In genomic region chr20:49277786-49278035, GRCh38 we compare ENCODE assay signal across 8 cellular contexts. TPM values are rescaled to one million over a fixed set of nuclear protein-coding genes. Genes with fewer than 3 reads are reported as not detected.
DNase-seq lines count a peak whose midpoint lies in the region; ATAC-seq and TF ChIP-seq lines count a peak whose summit lies in the region.

No MANE protein-coding gene starts in this region.

- peak overlapping the region; percentile 99 for H3K27ac Mint-ChIP-seq in activated T-helper 2 cell treated with anti-CD3 and anti-CD28 coated beads, Interferon-gamma antibody, Interleukin-2, Interleukin-4, amounts not matched to agents 10 μg/mL and 5 μg/mL and 100 μg/mL, durations not matched to agents 14 hours and 24 hours and 36 hours

- peaks cover 44 to 69% of the 10 kb centered on the region in 2 experiments for H3K36me3 ChIP-seq in SK-N-SH (replicated peaks in 1 of 2; ENCODE audit: control insufficient read depth in 1 of 2, insufficient read depth in 2 of 2, low read length in 1 of 2)
- peaks cover 71% of the 10 kb centered on the region for H3K36me3 ChIP-seq in iPS-20b (ENCODE audit: insufficient read depth, low read depth, low read length)
- H3K36me3 ChIP-seq in subcutaneous abdominal adipose tissue (ENCODE audit: control insufficient read depth in 5 of 5, insufficient read depth in 5 of 5, low read length in 5 of 5), result peaks cover 32 to 47% (median 44%) of the 10 kb centered on the region in 5 donors

- H3K9me2 ChIP-seq in SK-N-SH, result no peaks in the 10 kb centered on the region

- peak overlapping the region; percentile 95; a peak in 3 of 4 replicates for H3K27ac ChIP-seq in SK-N-SH (ENCODE audit: low read depth in 2 of 2, low read length in 1 of 2)
- peak overlapping the region; percentile 77 for H3K27ac ChIP-seq in iPS-20b (ENCODE audit: low read length)
- H3K27ac ChIP-seq in subcutaneous abdominal adipose tissue (ENCODE audit: low read depth, low read length), result peak overlapping the region; percentile 97

- CTCF ChIA-PET in SK-N-SH (lab: Yijun Ruan, JAX), result no interaction called here

- H3K9me3 ChIP-seq in SK-N-SH (peaks cover 11% of the 10 kb centered on the region; the same call in 1 of the 2 replicates), iPS-20b (ENCODE audit: insufficient read depth, low read depth, low read length) (0 out of 2 replicates have a peak, but pooled peaks cover 4% of the 10 kb centered on the region), subcutaneous abdominal adipose tissue (ENCODE audit: control insufficient read depth in 5 of 5, low read length in 5 of 5) (peaks cover 0 to 19% (median 11%) of the 10 kb centered on the region in 5 donors)

- H3K27me3 Mint-ChIP-seq in activated T-helper 2 cell treated with anti-CD3 and anti-CD28 coated beads, Interferon-gamma antibody, Interleukin-2, Interleukin-4, amounts not matched to agents 10 μg/mL and 5 μg/mL and 100 μg/mL, durations not matched to agents 14 hours and 24 hours and 36 hours (ENCODE audit: low read depth), result no peaks in the 10 kb centered on the region

- 2% methylated on average over 7 of the region's 22 CpGs for WGBS in SK-N-SH (ENCODE audit: low lambda C conversion rate)

- peaks cover 83% of the 10 kb centered on the region for H3K36me3 Mint-ChIP-seq in activated T-helper 2 cell treated with anti-CD3 and anti-CD28 coated beads, Interferon-gamma antibody, Interleukin-2, Interleukin-4, amounts not matched to agents 10 μg/mL and 5 μg/mL and 100 μg/mL, durations not matched to agents 14 hours and 24 hours and 36 hours (ENCODE audit: low read depth)

- POLR2A ChIA-PET in SK-N-SH (lab: Yijun Ruan, JAX), result interaction anchor here (0.6 to 1.0 kb wide), 7 partner anchors 10 to 32 kb away, joined by 3 to 9 read pairs (median 3); no protein-coding TSS in a partner anchor

- peaks cover 55% of the 10 kb centered on the region for H3F3A ChIP-seq in SK-N-SH (replicated peaks; ENCODE audit: insufficient read depth)

- peaks cover 47% of the 10 kb centered on the region for H3K4me1 Mint-ChIP-seq in activated T-helper 2 cell treated with anti-CD3 and anti-CD28 coated beads, Interferon-gamma antibody, Interleukin-2, Interleukin-4, amounts not matched to agents 10 μg/mL and 5 μg/mL and 100 μg/mL, durations not matched to agents 14 hours and 24 hours and 36 hours (ENCODE audit: low read depth)

- H3K27me3 ChIP-seq in SK-N-SH (ENCODE audit: insufficient read depth) (no peaks in the 10 kb centered on the region), iPS-20b (ENCODE audit: insufficient read depth, low read length) (no peaks in the 10 kb centered on the region), subcutaneous abdominal adipose tissue (ENCODE audit: control insufficient read depth in 5 of 5, insufficient read depth in 4 of 5, low read length in 5 of 5) (peaks cover 0 to 3% (median 0%) of the 10 kb centered on the region in 5 donors)

- H3K4me3 Mint-ChIP-seq in activated T-helper 2 cell treated with anti-CD3 and anti-CD28 coated beads, Interferon-gamma antibody, Interleukin-2, Interleukin-4, amounts not matched to agents 10 μg/mL and 5 μg/mL and 100 μg/mL, durations not matched to agents 14 hours and 24 hours and 36 hours (ENCODE audit: low read depth), result peak overlapping the region; percentile 99

- H3K79me2 ChIP-seq in SK-N-SH (ENCODE audit: insufficient read depth), result peaks cover 94% of the 10 kb centered on the region

- DNase-seq in SK-N-SH (no peak), SKM-1 (lab: John Stamatoyannopoulos, UW; ENCODE audit: unreplicated experiment) (no peak)
- no peak for DNase-seq in activated T-helper 2 cell treated with anti-CD3 and anti-CD28 coated beads, Interferon-gamma antibody, Interleukin-2, Interleukin-4, amounts not matched to agents 10 μg/mL and 5 μg/mL and 100 μg/mL, durations not matched to agents 14 hours and 24 hours and 36 hours (ENCODE audit: low spot score)

- no peak for TF ChIP-seq CTCF in SK-N-SH (IDR thresholded peaks at IDR 0.05)

- H3K4me2 ChIP-seq in SK-N-SH, result peak overlapping the region; percentile 89

- TF ChIP-seq EP300 in SK-N-SH (IDR thresholded peaks at IDR 0.05; ENCODE audit: borderline replicate concordance in 1 of 2, low read depth in 1 of 2, low read length in 1 of 2), result no peak

- no peak for ATAC-seq in SK-N-SH treated with all-trans-retinoic acid at 6 μM for 48 hours
- no peak for ATAC-seq in GM19324 (IDR thresholded peaks at IDR 0.05; ENCODE audit: low FRiP score, unreplicated experiment)
- no peak for ATAC-seq in HG02571 (IDR thresholded peaks at IDR 0.05; ENCODE audit: unreplicated experiment)

- no peak overlapping the region; the same call in 1 of the 2 replicates for H2AFZ ChIP-seq in SK-N-SH (ENCODE audit: low read depth)

- TF ChIP-seq RAD21 in SK-N-SH (IDR thresholded peaks at IDR 0.05; ENCODE audit: low read length), result no peak

- H3K4me1 ChIP-seq in SK-N-SH (ENCODE audit: control insufficient read depth in 1 of 2, insufficient read depth in 2 of 2, low read depth in 1 of 2, low read length in 1 of 2), result peaks cover 13% of the 10 kb centered on the region in 2 experiments; a peak in 3 of 4 replicates
- no peaks in the 10 kb centered on the region; the same call in 1 of the 2 replicates for H3K4me1 ChIP-seq in iPS-20b (ENCODE audit: insufficient read depth, low read length)
- H3K4me1 ChIP-seq in subcutaneous abdominal adipose tissue (ENCODE audit: control insufficient read depth in 5 of 5, insufficient read depth in 5 of 5, low read length in 5 of 5), result peaks cover 12 to 74% (median 62%) of the 10 kb centered on the region in 5 donors

- H3K9ac ChIP-seq in SK-N-SH (peak overlapping the region; percentile 96), iPS-20b (ENCODE audit: low read depth, low read length) (peak overlapping the region; percentile 99; the same call in 1 of the 2 replicates), subcutaneous abdominal adipose tissue (ENCODE audit: low read length in 5 of 5) (peak overlapping the region; percentile 56 to 97 (median 95))

- H4K20me1 ChIP-seq in SK-N-SH (ENCODE audit: insufficient read depth), result peaks cover 47% of the 10 kb centered on the region

- H3K4me3 ChIP-seq in SK-N-SH (ENCODE audit: low read depth in 2 of 2, low read length in 1 of 2) (peak overlapping the region; percentile 65 to 90), iPS-20b (ENCODE audit: low read length) (peak overlapping the region; percentile 95), subcutaneous abdominal adipose tissue (ENCODE audit: low read depth in 1 of 5, low read length in 5 of 5) (peak overlapping the region; percentile 81 to 99 (median 91))

- peaks cover 31% of the 10 kb centered on the region for H3K9me3 Mint-ChIP-seq in activated T-helper 2 cell treated with anti-CD3 and anti-CD28 coated beads, Interferon-gamma antibody, Interleukin-2, Interleukin-4, amounts not matched to agents 10 μg/mL and 5 μg/mL and 100 μg/mL, durations not matched to agents 14 hours and 24 hours and 36 hours

- intact Hi-C loops in activated T-helper 2 cell treated with anti-CD3 and anti-CD28 coated beads, Interferon-gamma antibody, Interleukin-2, Interleukin-4, amounts not matched to agents 10 μg/mL and 5 μg/mL and 100 μg/mL, durations not matched to agents 14 hours and 24 hours and 36 hours (cut with micrococcal nuclease), result loop anchor here (1.0 to 5.0 kb wide), 5 partner anchors 91 to 835 kb away; partner anchors contain the start of genes CSE1L, SLC9A8 and UBE2V1

TF ChIP-seq in SK-N-SH, 30 proteins besides CTCF, POLR2A, EP300 and RAD21 (continues in another document):
- no peak for TF ChIP-seq TCF12 (IDR thresholded peaks at IDR 0.05)
- TF ChIP-seq POLR2AphosphoS5 (IDR thresholded peaks at IDR 0.05; ENCODE audit: low read depth, low read length), result no peak
- no peak for TF ChIP-seq GABPA (IDR thresholded peaks at IDR 0.05; ENCODE audit: low read depth)
- TF ChIP-seq TAF1 (IDR thresholded peaks at IDR 0.05; ENCODE audit: borderline replicate concordance, low read depth, low read length), result no peak
- TF ChIP-seq, protein P1, sequence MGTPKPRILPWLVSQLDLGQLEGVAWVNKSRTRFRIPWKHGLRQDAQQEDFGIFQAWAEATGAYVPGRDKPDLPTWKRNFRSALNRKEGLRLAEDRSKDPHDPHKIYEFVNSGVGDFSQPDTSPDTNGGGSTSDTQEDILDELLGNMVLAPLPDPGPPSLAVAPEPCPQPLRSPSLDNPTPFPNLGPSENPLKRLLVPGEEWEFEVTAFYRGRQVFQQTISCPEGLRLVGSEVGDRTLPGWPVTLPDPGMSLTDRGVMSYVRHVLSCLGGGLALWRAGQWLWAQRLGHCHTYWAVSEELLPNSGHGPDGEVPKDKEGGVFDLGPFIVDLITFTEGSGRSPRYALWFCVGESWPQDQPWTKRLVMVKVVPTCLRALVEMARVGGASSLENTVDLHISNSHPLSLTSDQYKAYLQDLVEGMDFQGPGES (IDR thresholded peaks at IDR 0.05; ENCODE audit: low read depth, low read length), result no peak

TF ChIP-seq in SK-N-SH treated with all-trans-retinoic acid at 6 μM for 48 hours, 23 proteins besides CTCF, POLR2A, EP300 and RAD21 (continues in another document):
- TF ChIP-seq CSRNP3 (CRISPR knock-in tag; IDR thresholded peaks at IDR 0.05) (no peak), ZFP30 (CRISPR knock-in tag; IDR thresholded peaks at IDR 0.05) (no peak)

RNA-seq across cellular contexts. Expression of gene ZNFX1, which starts 0.1 kb away (rescaled TPM):
- 3.9 and 4.6 TPM in 2 replicates for polyA plus RNA-seq in SK-N-SH (2012; rRNA removed)
- 4.5 and 4.7 TPM in 2 replicates for polyA plus RNA-seq in SK-N-SH (2012; cell fraction: cytosol; rRNA removed)
- 8.1 and 9.0 TPM in 2 replicates for polyA plus RNA-seq in SK-N-SH (2012; cell fraction: nucleus; rRNA removed)
- 49.3 and 51.0 TPM in 2 replicates for total RNA-seq in activated T-helper 2 cell treated with anti-CD3 and anti-CD28 coated beads, Interferon-gamma antibody, Interleukin-2, Interleukin-4, amounts not matched to agents 10 μg/mL and 5 μg/mL and 100 μg/mL, durations not matched to agents 14 hours and 24 hours and 36 hours

RNA-seq across cellular contexts. Expression of gene DDX27, which starts 58.5 kb away (rescaled TPM):
- polyA plus RNA-seq in SK-N-SH (2012; rRNA removed), result 51.9 and 52.4 TPM in 2 replicates
- polyA plus RNA-seq in SK-N-SH (2012; cell fraction: cytosol; rRNA removed), result 41.9 and 42.7 TPM in 2 replicates
- 69.0 and 76.6 TPM in 2 replicates for polyA plus RNA-seq in SK-N-SH (2012; cell fraction: nucleus; rRNA removed)
- total RNA-seq in activated T-helper 2 cell treated with anti-CD3 and anti-CD28 coated beads, Interferon-gamma antibody, Interleukin-2, Interleukin-4, amounts not matched to agents 10 μg/mL and 5 μg/mL and 100 μg/mL, durations not matched to agents 14 hours and 24 hours and 36 hours, result 51.4 and 54.0 TPM in 2 replicates
